ENCODE assay signal across 27 cellular contexts in the genomic region with DNA sequence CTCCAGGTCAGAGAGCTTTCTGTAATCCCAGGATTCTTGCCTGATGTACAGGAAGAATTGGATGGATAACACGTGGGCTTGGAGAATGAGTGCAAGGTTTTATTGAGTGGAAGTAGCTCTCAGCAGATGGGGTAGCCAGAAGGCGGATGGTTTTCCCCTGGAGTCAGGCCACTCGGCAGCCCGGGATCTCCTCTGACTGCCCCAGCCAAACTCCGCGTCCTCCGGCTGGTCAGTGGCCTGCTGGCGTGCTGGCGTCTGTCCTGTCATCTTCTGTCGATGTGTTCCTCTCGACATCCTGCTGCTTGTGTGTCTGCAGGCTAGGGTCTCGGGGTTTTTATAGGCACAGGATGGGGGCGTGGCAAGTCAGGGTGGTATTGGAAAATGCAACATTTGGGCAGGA. TPM values are rescaled to one million over a fixed set of nuclear protein-coding genes. Genes with fewer than 3 reads are reported as not detected.
"Had no signal": no experiment of that assay in that cellular context is flagged by ENCODE, and none has a peak within 500 bp of the region (broad histone marks: within the 10 kb centered on the region; RNA-seq: fewer than 3 reads in every experiment).

No MANE protein-coding gene starts in this region.

- ATAC-seq: activated CD4-positive, CD25-positive, alpha-beta regulatory T cell treated with anti-CD3 and anti-CD28 coated beads, Interleukin-2, amount 50 U/mL, for 24 hours; activated CD8-positive, alpha-beta T cell treated with anti-CD3 and anti-CD28 coated beads for 36 hours; activated T-cell treated with anti-CD3 and anti-CD28 coated beads, Interleukin-2, amount 50 U/mL, for 72 hours had no signal

- H3K4me1 ChIP-seq: adrenal gland, Peyer's patch, SJCRH30 had no signal

- H3K36me3 ChIP-seq: adrenal gland, Peyer's patch, SJCRH30 had no signal

- H3K4me3 ChIP-seq: adrenal gland, Peyer's patch, SJCRH30 had no signal

- H3K4me2 ChIP-seq: SK-N-SH had no signal

- H3K9me3 ChIP-seq: SJCRH30, SK-N-SH had no signal

- H3K9ac ChIP-seq: SK-N-SH had no signal

- DNase-seq: activated CD4-positive, alpha-beta T cell treated with anti-CD3 and anti-CD28 coated beads for 4 hours; activated CD8-positive, alpha-beta memory T cell treated with anti-CD3 and anti-CD28 coated beads, Interleukin-2, amount 50 U/mL, for 4 hours; activated CD8-positive, alpha-beta T cell treated with anti-CD3 and anti-CD28 coated beads for 36 hours; activated gamma-delta T cell treated with Interleukin-2 at 50 U/mL for 16 hours; activated naive CD4-positive, alpha-beta T cell treated with anti-CD3 and anti-CD28 coated beads, Interleukin-2, amount 10 ng/mL, durations not matched to agents 7 days and 5 days; activated naive CD8-positive, alpha-beta T cell treated with anti-CD3 and anti-CD28 coated beads, Interleukin-2, amount 10 ng/mL, durations not matched to agents 7 days and 5 days; activated T-cell treated with anti-CD3 and anti-CD28 coated beads, Interleukin-2, amount 50 U/mL, for 72 hours; aorta; central memory CD4-positive, alpha-beta T cell; MM.1S; NCI-H1105 treated with DMSO at 0.1 percent for 48 hours; NCI-H1436 treated with DMSO at 0.1 percent for 48 hours; NCI-H187; NCI-H2081; NCI-H510A treated with DMSO at 0.1 percent for 48 hours; NCI-H748 treated with DMSO at 0.1 percent for 48 hours; NK-92 treated with Interleukin-12 subunit alpha and Interleukin-12 subunit beta, amount 100 ng/mL, for 24 hours; Peyer's patch; Right ventricle myocardium superior; SJCRH30; SK-N-SH; T-helper 1 cell had no signal

- H3K27me3 ChIP-seq: adrenal gland, Peyer's patch, SJCRH30 had no signal

- H3K27ac ChIP-seq: adrenal gland, Peyer's patch, RWPE1, SJCRH30 had no signal

RNA-seq across cellular contexts. Expression of gene GJA9, which starts 27.4 kb away (rescaled TPM):
- total RNA-seq: activated CD8-positive, alpha-beta T cell treated with anti-CD3 and anti-CD28 coated beads for 36 hours; activated naive CD8-positive, alpha-beta T cell treated with anti-CD3 and anti-CD28 coated beads, Interleukin-2, amount 10 ng/mL, durations not matched to agents 7 days and 5 days; activated T-cell treated with anti-CD3 and anti-CD28 coated beads, Interleukin-2, amount 50 U/mL, for 72 hours; activated T-helper 2 cell treated with anti-CD3 and anti-CD28 coated beads, Interferon-gamma antibody, Interleukin-2, Interleukin-4, amounts not matched to agents 10 μg/mL and 5 μg/mL and 100 μg/mL, durations not matched to agents 14 hours and 24 hours and 36 hours; adrenal gland; aorta; Peyer's patch; Right ventricle myocardium superior; SJCRH30; T-helper 2 cell treated with Interferon-gamma antibody and Interleukin-4, amounts not matched to agents 100 ng/mL and 5 ng/mL, for 36 hours had no signal
- polyA plus RNA-seq: adrenal gland, aorta, SK-N-SH had no signal

RNA-seq across cellular contexts. Expression of gene RHBDL2, which starts 32.8 kb away (rescaled TPM):
- total RNA-seq: activated CD8-positive, alpha-beta T cell treated with anti-CD3 and anti-CD28 coated beads for 36 hours; activated naive CD8-positive, alpha-beta T cell treated with anti-CD3 and anti-CD28 coated beads, Interleukin-2, amount 10 ng/mL, durations not matched to agents 7 days and 5 days; activated T-cell treated with anti-CD3 and anti-CD28 coated beads, Interleukin-2, amount 50 U/mL, for 72 hours; activated T-helper 2 cell treated with anti-CD3 and anti-CD28 coated beads, Interferon-gamma antibody, Interleukin-2, Interleukin-4, amounts not matched to agents 10 μg/mL and 5 μg/mL and 100 μg/mL, durations not matched to agents 14 hours and 24 hours and 36 hours; Right ventricle myocardium superior; T-helper 2 cell treated with Interferon-gamma antibody and Interleukin-4, amounts not matched to agents 100 ng/mL and 5 ng/mL, for 36 hours had no signal
- polyA plus RNA-seq: aorta had no signal
